25 cellular contexts compared by ENCODE assay signal in the genomic region with DNA sequence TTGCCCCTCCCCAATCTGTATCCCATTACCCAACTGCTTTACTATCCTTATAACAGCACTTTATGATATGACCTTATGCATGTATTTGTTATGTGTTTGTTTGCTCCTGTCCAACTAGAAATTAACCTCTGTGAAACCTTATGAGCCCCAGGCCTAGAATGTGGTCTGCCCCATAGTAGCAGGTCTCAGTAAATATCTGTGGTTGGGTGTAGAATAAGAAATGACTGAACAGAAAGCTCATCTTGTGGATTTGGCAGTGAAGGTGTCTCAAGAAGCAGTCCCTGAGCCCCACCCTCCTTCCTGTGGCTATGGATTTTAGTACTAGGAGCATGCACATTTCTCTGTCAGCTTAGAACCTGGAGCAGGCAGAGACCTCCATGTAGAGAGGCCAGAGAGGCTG.
A peak's percentile ranks its signal among the peaks of the same experiment; 100 is the strongest.
DNase-seq lines count a peak whose midpoint lies in the region; ATAC-seq, FAIRE-seq and TF ChIP-seq lines count a peak whose summit lies in the region.
"Had no signal": no experiment of that assay in that cellular context is flagged by ENCODE, and none has a peak within 500 bp of the region (broad histone marks: within the 10 kb centered on the region; RNA-seq: fewer than 3 reads in every experiment).

No MANE protein-coding gene starts in this region.

- no peak for TF ChIP-seq CTCF in GM12878 (IDR thresholded peaks at IDR 0.05 in 2 of 3, conservative IDR thresholded peaks at IDR 0.05 in 1 of 3; ENCODE audit: control insufficient read depth in 2 of 3, extremely low read depth in 1 of 3, insufficient read depth in 1 of 3, low read depth in 3 of 3, low read length in 3 of 3)

- SMC1A ChIA-PET in GM12878 (lab: Charles Lee; ENCODE audit: uncharacterized antibody, unreplicated experiment) = interaction anchor here (1.2 kb wide), 1 partner anchor 35 kb away, joined by 3 read pairs; no protein-coding TSS in a partner anchor

- no peak for TF ChIP-seq POLR2A in GM12878 (IDR thresholded peaks at IDR 0.05; ENCODE audit: low read depth, low read length)

- H3K27me3 ChIP-seq in GM12878 (replicated peaks in 1 of 2; ENCODE audit: control insufficient read depth in 2 of 2, insufficient read depth in 2 of 2, low read length in 1 of 2) = no peaks in the 10 kb centered on the region
- H3K27me3 ChIP-seq: MG63 had no signal

- POLR2A ChIA-PET in GM12878 (lab: Charles Lee) = no interaction called here

- ATAC-seq in GM18498 (IDR thresholded peaks at IDR 0.05; ENCODE audit: unreplicated experiment) (peak; percentile 67), GM21529 (IDR thresholded peaks at IDR 0.05; ENCODE audit: unreplicated experiment) (peak; percentile 63), HG02981 (IDR thresholded peaks at IDR 0.05; ENCODE audit: unreplicated experiment) (peak; percentile 69), GM12878 (no peak)
- ATAC-seq: GM23338 had no signal

- no peaks in the 10 kb centered on the region for H3K4me1 ChIP-seq in GM12878 (ENCODE audit: control insufficient read depth, insufficient read depth, low read length)

- in situ Hi-C loops in GM12878 (cut with MboI) = no loop called here

- no peak overlapping the region for H3K9ac ChIP-seq in GM12878 (ENCODE audit: control insufficient read depth, insufficient read depth, low read length)

- no peak overlapping the region for H2AFZ ChIP-seq in GM12878 (ENCODE audit: control insufficient read depth, low read depth, low read length)
- H2AFZ ChIP-seq: GM23338 had no signal

- no peaks in the 10 kb centered on the region for H4K20me1 ChIP-seq in GM12878 (ENCODE audit: control insufficient read depth, insufficient read depth)

- BruUV-seq in GM12878 (replicated peaks; lab: Mats Ljungman, UMichigan) = no TSS peak

- intact Hi-C loops in GM12878 (cut with micrococcal nuclease; ENCODE audit: unreplicated experiment) = no loop called here

- no peak for TF ChIP-seq RAD21 in GM12878 (IDR thresholded peaks at IDR 0.05; ENCODE audit: insufficient read depth, low read depth, low read length)

- DNase-seq in GM12878 (ENCODE audit: low read depth, low spot score) (no peak), A172 (ENCODE audit: low spot score) (no peak), NCI-H128 (lab: John Stamatoyannopoulos, UW; ENCODE audit: unreplicated experiment) (no peak), anterior cingulate cortex (lab: John Stamatoyannopoulos, UW) (no peak)
- DNase-seq: 8988T, Calu3, DMS79 treated with DMSO at 0.1 percent for 48 hours, GF-D8, H9, KBM-7, MG63, NCI-H1436, NCI-H187, NCI-H2081 treated with DMSO at 0.1 percent for 48 hours, NCI-H2171, NCI-H226, NCI-H510A, NCI-H69, SIG-M5 had no signal

- H3K4me3 ChIP-seq in GM12878 = no peak overlapping the region
- H3K4me3 ChIP-seq: GM23338, MG63, SK-N-MC had no signal

- no peaks in the 10 kb centered on the region for H3K36me3 ChIP-seq in GM12878 (ENCODE audit: control insufficient read depth in 2 of 2, insufficient read depth in 2 of 2, low read length in 1 of 2)
- H3K36me3 ChIP-seq: MG63 had no signal

- no peaks in the 10 kb centered on the region for H3K79me2 ChIP-seq in GM12878 (ENCODE audit: control insufficient read depth, insufficient read depth, low read length)

- no peak for FAIRE-seq in GM12878 (lab: Jason Lieb, UNC)
- FAIRE-seq: RCC 7860 had no signal

- no peak overlapping the region for H3K4me2 ChIP-seq in GM12878 (ENCODE audit: control insufficient read depth, insufficient read depth)
- H3K4me2 ChIP-seq: GM23338 had no signal

- H3K27ac ChIP-seq in GM12878 (ENCODE audit: control insufficient read depth, insufficient read depth) = no peak overlapping the region
- H3K27ac ChIP-seq: SK-N-MC had no signal

- no peak for TF ChIP-seq EP300 in GM12878 (IDR thresholded peaks at IDR 0.05; ENCODE audit: borderline replicate concordance in 1 of 2, control insufficient read depth in 1 of 2, low read depth in 2 of 2, low read length in 2 of 2)

- CTCF ChIA-PET in GM12878 (lab: Yijun Ruan, JAX) = interaction anchor here (0.6 kb wide), 1 partner anchor 210 kb away, joined by 3 read pairs; no protein-coding TSS in a partner anchor

- no peaks in the 10 kb centered on the region for H3K9me3 ChIP-seq in GM12878 (replicated peaks; ENCODE audit: control insufficient read depth, insufficient read depth, low read length)
- H3K9me3 ChIP-seq: MG63 had no signal

- RAD21 ChIA-PET in GM12878 (lab: Charles Lee; ENCODE audit: unreplicated experiment) = no interaction called here

TF ChIP-seq in GM12878, 131 proteins besides CTCF, POLR2A, EP300 and RAD21:
- TF ChIP-seq RUNX3 (IDR thresholded peaks at IDR 0.05; ENCODE audit: low read length) (peak; percentile 45; the same call in 1 of the 2 replicates), MEF2A (IDR thresholded peaks at IDR 0.05; ENCODE audit: insufficient read depth, low read depth, low read length) (no peak)
TF ChIP-seq in GM12878: peak in this region for 1.
